In genomic region chr4:189505380-189505779, GRCh38 we compare ENCODE assay signal across 17 cellular contexts.
DNase-seq lines count a peak whose midpoint lies in the region; ATAC-seq and TF ChIP-seq lines count a peak whose summit lies in the region.
"Had no signal": no experiment of that assay in that cellular context is flagged by ENCODE, and none has a peak within 500 bp of the region (broad histone marks: within the 10 kb centered on the region; RNA-seq: fewer than 3 reads in every experiment).

No MANE protein-coding gene starts in this region.

- no peak for TF ChIP-seq POLR2A in IMR-90 (IDR thresholded peaks at IDR 0.05; ENCODE audit: low read depth, low read length)

- no peak overlapping the region for H3K4ac ChIP-seq in IMR-90 (ENCODE audit: low read depth, low read length)

- TF ChIP-seq RAD21 in IMR-90 (IDR thresholded peaks at IDR 0.05; ENCODE audit: low read length) = no peak

- no peak overlapping the region for H4K5ac ChIP-seq in IMR-90 (ENCODE audit: low read depth, low read length)

- no peak overlapping the region for H3K14ac ChIP-seq in IMR-90 (replicated peaks; ENCODE audit: low read depth, low read length)

- no peak overlapping the region for H2BK20ac ChIP-seq in IMR-90 (ENCODE audit: low read depth, low read length)

- no peak overlapping the region for H4K8ac ChIP-seq in IMR-90 (ENCODE audit: low read depth in 2 of 2, low read length in 2 of 2)

- intact Hi-C loops in IMR-90 (cut with micrococcal nuclease) = no loop called here
- intact Hi-C loops in lower lobe of right lung (cut with DNase I) = no loop called here
- intact Hi-C loops in CD8-positive, alpha-beta T cell (cut with DNase I, micrococcal nuclease) = no loop called here

- no peaks in the 10 kb centered on the region for H3K9me1 ChIP-seq in IMR-90 (ENCODE audit: insufficient read depth, low read length)

- no peak overlapping the region for H2BK15ac ChIP-seq in IMR-90 (ENCODE audit: low read depth, low read length)

- no TSS peak for BruUV-seq in IMR-90 (replicated peaks; lab: Mats Ljungman, UMichigan)

- H3K9ac ChIP-seq in IMR-90 (ENCODE audit: low read depth, low read length) (no peak overlapping the region), smooth muscle cell (ENCODE audit: low read depth) (no peak overlapping the region)

- no peak overlapping the region for H3K23ac ChIP-seq in IMR-90 (ENCODE audit: low read depth, low read length)

- peaks cover 8% of the 10 kb centered on the region for H3K79me2 ChIP-seq in smooth muscle cell (ENCODE audit: low read depth)

- no peak overlapping the region for H3K27ac ChIP-seq in IMR-90 (ENCODE audit: insufficient read depth, low read length)
- no peak overlapping the region for H3K27ac ChIP-seq in lower lobe of right lung
- peak overlapping the region; percentile 100 for H3K27ac ChIP-seq in smooth muscle cell (ENCODE audit: low read depth)
- no peak overlapping the region for H3K27ac ChIP-seq in CD8-positive, alpha-beta T cell (ENCODE audit: low read depth, low read length)

- no peaks in the 10 kb centered on the region for H3K36me3 Mint-ChIP-seq in CD8-positive, alpha-beta T cell
- H3K36me3 Mint-ChIP-seq: CD4-positive, CD25-positive, alpha-beta regulatory T cell; IgD-negative memory B cell had no signal

- no peaks in the 10 kb centered on the region for H3K27me3 Mint-ChIP-seq in CD8-positive, alpha-beta T cell (ENCODE audit: low read depth)
- H3K27me3 Mint-ChIP-seq: CD4-positive, CD25-positive, alpha-beta regulatory T cell; IgD-negative memory B cell had no signal

- H3K4me3 Mint-ChIP-seq in CD8-positive, alpha-beta T cell = no peak overlapping the region
- H3K4me3 Mint-ChIP-seq: CD4-positive, CD25-positive, alpha-beta regulatory T cell; IgD-negative memory B cell had no signal

- H3K79me1 ChIP-seq in IMR-90 (ENCODE audit: low read depth in 1 of 2, low read length in 2 of 2) = no peaks in the 10 kb centered on the region

- no peak overlapping the region for H3K18ac ChIP-seq in IMR-90 (ENCODE audit: low read depth, low read length)

- no peaks in the 10 kb centered on the region for H4K20me1 ChIP-seq in IMR-90 (ENCODE audit: insufficient read depth, low read length)
- H4K20me1 ChIP-seq in smooth muscle cell (ENCODE audit: low read depth) = no peaks in the 10 kb centered on the region

- H3K27ac Mint-ChIP-seq in CD8-positive, alpha-beta T cell = no peak overlapping the region
- H3K27ac Mint-ChIP-seq: CD4-positive, CD25-positive, alpha-beta regulatory T cell; IgD-negative memory B cell had no signal

- no peak overlapping the region for H4K91ac ChIP-seq in IMR-90 (ENCODE audit: insufficient read depth, low read depth, low read length)

- no peaks in the 10 kb centered on the region for H3K4me1 Mint-ChIP-seq in CD8-positive, alpha-beta T cell (ENCODE audit: low read depth)
- H3K4me1 Mint-ChIP-seq: IgD-negative memory B cell had no signal

- H2BK5ac ChIP-seq in IMR-90 (ENCODE audit: low read depth, low read length, poor library complexity, severe bottlenecking) = peak overlapping the region; percentile 74

- dilution Hi-C loops in IMR-90 (cut with HindIII; ENCODE audit: low sequenced_read_pairs, unreplicated experiment) = no loop called here

- CTCF ChIA-PET in IMR-90 (lab: Yijun Ruan, JAX) = interaction anchor here (0.5 kb wide), 1 partner anchor 290 kb away, joined by 3 read pairs; no protein-coding TSS in a partner anchor
- CTCF ChIA-PET in CD8-positive, alpha-beta T cell (lab: Charles Lee) = no interaction called here

- POLR2A ChIA-PET in IMR-90 (lab: Charles Lee; ENCODE audit: unreplicated experiment) = no interaction called here
- POLR2A ChIA-PET in CD8-positive, alpha-beta T cell (lab: Charles Lee) = no interaction called here

- 77% methylated on average over 2 of the region's 3 CpGs; no CpG with 5 or more reads in 1 of the 2 experiments for WGBS in IMR-90 (ENCODE audit: extremely low coverage in 2 of 2, insufficient read length in 1 of 2), 2 experiments
- 100% methylated on average over 3 of the region's 3 CpGs for WGBS in smooth muscle cell (ENCODE audit: low lambda C conversion rate)

- H3K9me3 ChIP-seq in IMR-90 (ENCODE audit: control insufficient read depth, insufficient read depth, low read length) = peaks cover 14% of the 10 kb centered on the region
- no peaks in the 10 kb centered on the region for H3K9me3 ChIP-seq in lower lobe of right lung
- H3K9me3 ChIP-seq in smooth muscle cell (replicated peaks; ENCODE audit: low read depth) = no peaks in the 10 kb centered on the region
- H3K9me3 ChIP-seq in CD8-positive, alpha-beta T cell (ENCODE audit: low read length) = no peaks in the 10 kb centered on the region
- H3K9me3 ChIP-seq: BE2C, Caco-2, HAP-1 had no signal

- no peaks in the 10 kb centered on the region for H3K36me3 ChIP-seq in IMR-90 (ENCODE audit: control insufficient read depth, insufficient read depth, low read length)
- H3K36me3 ChIP-seq in lower lobe of right lung = no peaks in the 10 kb centered on the region
- H3K36me3 ChIP-seq in smooth muscle cell (ENCODE audit: low read depth) = no peaks in the 10 kb centered on the region
- no peaks in the 10 kb centered on the region for H3K36me3 ChIP-seq in CD8-positive, alpha-beta T cell (ENCODE audit: insufficient read depth, low read length)
- H3K36me3 ChIP-seq: BE2C, HAP-1 had no signal

- in situ Hi-C loops in IMR-90 (cut with MboI; ENCODE audit: low sequenced_read_pairs) (no loop called here), G401 (cut with HindIII; ENCODE audit: low sequenced_read_pairs) (no loop called here)

- no peak overlapping the region for H2BK120ac ChIP-seq in IMR-90 (ENCODE audit: low read depth, low read length)

- H3K4me1 ChIP-seq in IMR-90 (ENCODE audit: control insufficient read depth, insufficient read depth, low read length) = no peaks in the 10 kb centered on the region
- no peaks in the 10 kb centered on the region for H3K4me1 ChIP-seq in lower lobe of right lung
- H3K4me1 ChIP-seq in smooth muscle cell (ENCODE audit: low read depth) = peaks cover 15% of the 10 kb centered on the region
- no peaks in the 10 kb centered on the region for H3K4me1 ChIP-seq in CD8-positive, alpha-beta T cell (ENCODE audit: insufficient read depth, low read length)
- H3K4me1 ChIP-seq: BE2C, Caco-2, HAP-1 had no signal

- H2AK5ac ChIP-seq in IMR-90 (ENCODE audit: low read depth, low read length) = no peak overlapping the region

- no peak overlapping the region for H3K4me3 ChIP-seq in IMR-90 (ENCODE audit: insufficient read depth, low read depth, low read length)
- H3K4me3 ChIP-seq in lower lobe of right lung = no peak overlapping the region
- H3K4me3 ChIP-seq in smooth muscle cell = no peak overlapping the region
- no peak overlapping the region for H3K4me3 ChIP-seq in CD8-positive, alpha-beta T cell (ENCODE audit: low read depth, low read length)
- H3K4me3 ChIP-seq: HAP-1 had no signal

- no peak overlapping the region for H3K56ac ChIP-seq in IMR-90 (ENCODE audit: extremely low read depth, insufficient read depth, low read length)

- H3K27me3 ChIP-seq in IMR-90 (ENCODE audit: control insufficient read depth, insufficient read depth, low read length) (no peaks in the 10 kb centered on the region), lower lobe of right lung (ENCODE audit: low read depth) (no peaks in the 10 kb centered on the region), smooth muscle cell (ENCODE audit: low read depth) (no peaks in the 10 kb centered on the region)
- H3K27me3 ChIP-seq in CD8-positive, alpha-beta T cell (ENCODE audit: insufficient read depth, low read length) = no peaks in the 10 kb centered on the region
- H3K27me3 ChIP-seq: BE2C had no signal

- DNase-seq in IMR-90 = no peak
- DNase-seq in lower lobe of right lung = no peak
- no peak for DNase-seq in smooth muscle cell (lab: John Stamatoyannopoulos, UW; ENCODE audit: unreplicated experiment)
- DNase-seq in AG08396 (ENCODE audit: low spot score) = no peak
- no peak for DNase-seq in CD8-positive, alpha-beta T cell
- no peak for DNase-seq in G401 (ENCODE audit: low spot score)
- DNase-seq: BE2C; C1 segment of cervical spinal cord; Caco-2; CD4-positive, CD25-positive, alpha-beta regulatory T cell; GDM1; GOT3; Karpas-422; KBM-7 had no signal

- ATAC-seq in IMR-90 (ENCODE audit: low read depth) (no peak), lower lobe of right lung (peak; percentile 19 to 51), HG03175 (IDR thresholded peaks at IDR 0.05; ENCODE audit: unreplicated experiment) (no peak)
- ATAC-seq in CD8-positive, alpha-beta T cell = no peak

- peaks cover 7% of the 10 kb centered on the region for H3K9me3 Mint-ChIP-seq in CD8-positive, alpha-beta T cell

- H2AFZ ChIP-seq in IMR-90 (replicated peaks; ENCODE audit: low read length, poor library complexity) (no peak overlapping the region), smooth muscle cell (ENCODE audit: low read depth) (no peak overlapping the region)

- TF ChIP-seq CTCF in IMR-90 (conservative IDR thresholded peaks at IDR 0.05; ENCODE audit: low read depth, low read length) = no peak
- no peak for TF ChIP-seq CTCF in lower lobe of right lung (IDR thresholded peaks at IDR 0.05)
- no peak for TF ChIP-seq CTCF in smooth muscle cell (IDR thresholded peaks at IDR 0.05; ENCODE audit: borderline replicate concordance, insufficient read depth, poor library complexity, severe bottlenecking)
- TF ChIP-seq CTCF in CD8-positive, alpha-beta T cell (IDR thresholded peaks at IDR 0.05) = no peak

- peaks cover 18% of the 10 kb centered on the region for H3F3A ChIP-seq in smooth muscle cell (ENCODE audit: low read depth)

- H2AK9ac ChIP-seq in IMR-90 (replicated peaks; ENCODE audit: low read depth, low read length, poor library complexity) = no peak overlapping the region

- no peak overlapping the region for H3K4me2 ChIP-seq in IMR-90 (ENCODE audit: low read depth, low read length)
- no peak overlapping the region for H3K4me2 ChIP-seq in smooth muscle cell

TF ChIP-seq in IMR-90, 13 proteins besides CTCF, POLR2A, EP300 and RAD21:
- no peak for TF ChIP-seq CEBPB (IDR thresholded peaks at IDR 0.05; ENCODE audit: low read depth, low read length)
- no peak for TF ChIP-seq NFE2L2 (IDR thresholded peaks at IDR 0.05; ENCODE audit: low read depth, low read length)

Comparison
In these comparisons a context has a peak if more than half of its experiments do, and no peak if none do; other contexts are left out.
1. ATAC-seq: peak in lower lobe of right lung (2 of 2); none in IMR-90 (single experiment), CD8-positive, alpha-beta T cell (single experiment) and HG03175 (single experiment).